9 cellular contexts compared by ENCODE assay signal in the genomic region with DNA sequence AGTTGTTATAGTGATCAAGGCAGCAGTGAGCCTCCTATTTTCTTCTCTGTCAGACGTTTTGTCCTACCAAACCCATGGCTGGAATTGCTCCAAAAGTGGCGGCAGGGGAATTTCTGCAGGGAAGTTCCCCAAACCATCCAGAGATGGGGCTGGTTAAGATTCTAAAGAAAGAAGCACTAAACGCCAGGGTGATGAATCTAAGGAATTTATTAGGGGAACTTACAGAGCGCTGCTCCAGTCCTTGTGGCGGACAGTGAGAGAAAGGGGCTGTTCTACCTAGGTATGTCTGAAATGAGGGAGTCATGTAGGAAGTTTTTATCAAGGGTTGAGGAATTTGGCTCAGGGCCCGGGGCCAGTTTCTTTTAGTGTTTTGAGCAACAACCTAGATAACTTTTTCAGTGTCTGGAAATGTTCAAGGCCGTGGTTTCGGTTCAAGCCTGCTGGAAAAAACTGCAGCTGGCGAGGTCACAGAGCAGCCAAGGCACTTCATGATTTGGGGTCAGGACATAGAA.
DNase-seq lines count a peak whose midpoint lies in the region; ATAC-seq and TF ChIP-seq lines count a peak whose summit lies in the region.
"Had no signal": no experiment of that assay in that cellular context is flagged by ENCODE, and none has a peak within 500 bp of the region (broad histone marks: within the 10 kb centered on the region; RNA-seq: fewer than 3 reads in every experiment).

No MANE protein-coding gene starts in this region.

- no peaks in the 10 kb centered on the region for H3K27me3 ChIP-seq in prostate gland (replicated peaks; ENCODE audit: insufficient read depth)
- H3K27me3 ChIP-seq: gastrocnemius medialis had no signal

- peaks cover 7% of the 10 kb centered on the region for H3K9me3 Mint-ChIP-seq in Calu3 (ENCODE audit: low read depth, unreplicated experiment)
- H3K9me3 Mint-ChIP-seq in activated naive CD4-positive, alpha-beta T cell treated with anti-CD3 and anti-CD28 coated beads, Interleukin-2, amount 50 U/mL, for 72 hours: peaks cover 5 to 13% of the 10 kb centered on the region in 2 donors

- H3K4me3 Mint-ChIP-seq in Calu3 (ENCODE audit: low read depth, unreplicated experiment): peak overlapping the region; percentile 59

- peak overlapping the region; percentile 89 for H3K27ac Mint-ChIP-seq in Calu3 (ENCODE audit: unreplicated experiment)
- H3K27ac Mint-ChIP-seq in activated naive CD4-positive, alpha-beta T cell treated with anti-CD3 and anti-CD28 coated beads, Interleukin-2, amount 50 U/mL, for 72 hours: no peak overlapping the region

- no peak for TF ChIP-seq POLR2A in prostate gland (IDR thresholded peaks at IDR 0.05)

- intact Hi-C loops in Calu3 (cut with micrococcal nuclease; ENCODE audit: unreplicated experiment): loop anchor here (2.0 to 10.0 kb wide), 7 partner anchors 22 to 376 kb away; no protein-coding TSS in a partner anchor
- intact Hi-C loops in Right ventricle myocardium inferior (cut with DNase I): loop anchor here (5.0 to 10.0 kb wide), 4 partner anchors 222 to 886 kb away; a partner anchor contains a TSS
- intact Hi-C loops in prostate gland (cut with DNase I): no loop called here

- peaks cover 5% of the 10 kb centered on the region for H3K36me3 Mint-ChIP-seq in Calu3 (ENCODE audit: insufficient read depth, unreplicated experiment)
- H3K36me3 Mint-ChIP-seq in activated naive CD4-positive, alpha-beta T cell treated with anti-CD3 and anti-CD28 coated beads, Interleukin-2, amount 50 U/mL, for 72 hours: peaks cover 5 to 17% of the 10 kb centered on the region in 2 donors

- no TSS peak for BruUV-seq in Calu3 (replicated peaks; lab: Mats Ljungman, UMichigan)

- CTCF ChIA-PET in Calu3 (lab: Charles Lee): no interaction called here

- 25% methylated on average over 9 of the region's 9 CpGs for WGBS in prostate gland

- H3K27ac ChIP-seq in prostate gland: peak overlapping the region in 1 of 2 donors; percentile 31
- H3K27ac ChIP-seq: gastrocnemius medialis had no signal

- H3K27me3 Mint-ChIP-seq in Calu3 (ENCODE audit: unreplicated experiment): no peaks in the 10 kb centered on the region

- H3K36me3 ChIP-seq in prostate gland: no peaks in the 10 kb centered on the region
- H3K36me3 ChIP-seq: gastrocnemius medialis had no signal

- H3K9me3 ChIP-seq in prostate gland: no peaks in the 10 kb centered on the region
- H3K9me3 ChIP-seq: gastrocnemius medialis had no signal

- H3K4me1 Mint-ChIP-seq in Calu3 (ENCODE audit: low read depth, unreplicated experiment): peaks cover 42% of the 10 kb centered on the region

- peak; percentile 97 for ATAC-seq in SK-N-SH treated with all-trans-retinoic acid at 6 μM for 48 hours
- ATAC-seq in Right ventricle myocardium inferior: peak; percentile 83
- no peak for ATAC-seq in activated naive CD4-positive, alpha-beta T cell treated with anti-CD3 and anti-CD28 coated beads, Interleukin-2, amount 50 U/mL, for 72 hours
- ATAC-seq: gastrocnemius medialis had no signal

- H3K4me1 ChIP-seq in prostate gland (replicated peaks): no peaks in the 10 kb centered on the region
- H3K4me1 ChIP-seq: gastrocnemius medialis had no signal

- H3K4me3 ChIP-seq in prostate gland: no peak overlapping the region

- TF ChIP-seq CTCF in Calu3 (IDR thresholded peaks at IDR 0.05; ENCODE audit: unreplicated experiment) (peak; percentile 20), prostate gland (IDR thresholded peaks at IDR 0.05) (no peak)

- peak; percentile 81 for DNase-seq in Calu3
- peak; percentile 85 for DNase-seq in Right ventricle myocardium inferior (ENCODE audit: missing footprints)
- peak; percentile 28 for DNase-seq in prostate gland (ENCODE audit: low spot score)
- DNase-seq in COLO829 (ENCODE audit: low spot score): no peak
- no peak for DNase-seq in DMS 273 treated with DMSO at 0.1 percent for 48 hours (lab: John Stamatoyannopoulos, UW)
- DNase-seq in DMS79 treated with DMSO at 0.1 percent for 48 hours (lab: John Stamatoyannopoulos, UW): no peak
- DNase-seq in activated naive CD4-positive, alpha-beta T cell treated with anti-CD3 and anti-CD28 coated beads, Interleukin-2, amount 50 U/mL, for 72 hours (ENCODE audit: low spot score in 2 of 2): no peak
- DNase-seq: gastrocnemius medialis had no signal

TF ChIP-seq in SK-N-SH treated with all-trans-retinoic acid at 6 μM for 48 hours, 23 proteins besides CTCF, POLR2A, EP300 and RAD21:
- TF ChIP-seq ZFP3 (CRISPR knock-in tag; IDR thresholded peaks at IDR 0.05): no peak
- TF ChIP-seq PPARA (CRISPR knock-in tag; IDR thresholded peaks at IDR 0.05; ENCODE audit: borderline replicate concordance): no peak
- TF ChIP-seq, protein P1, sequence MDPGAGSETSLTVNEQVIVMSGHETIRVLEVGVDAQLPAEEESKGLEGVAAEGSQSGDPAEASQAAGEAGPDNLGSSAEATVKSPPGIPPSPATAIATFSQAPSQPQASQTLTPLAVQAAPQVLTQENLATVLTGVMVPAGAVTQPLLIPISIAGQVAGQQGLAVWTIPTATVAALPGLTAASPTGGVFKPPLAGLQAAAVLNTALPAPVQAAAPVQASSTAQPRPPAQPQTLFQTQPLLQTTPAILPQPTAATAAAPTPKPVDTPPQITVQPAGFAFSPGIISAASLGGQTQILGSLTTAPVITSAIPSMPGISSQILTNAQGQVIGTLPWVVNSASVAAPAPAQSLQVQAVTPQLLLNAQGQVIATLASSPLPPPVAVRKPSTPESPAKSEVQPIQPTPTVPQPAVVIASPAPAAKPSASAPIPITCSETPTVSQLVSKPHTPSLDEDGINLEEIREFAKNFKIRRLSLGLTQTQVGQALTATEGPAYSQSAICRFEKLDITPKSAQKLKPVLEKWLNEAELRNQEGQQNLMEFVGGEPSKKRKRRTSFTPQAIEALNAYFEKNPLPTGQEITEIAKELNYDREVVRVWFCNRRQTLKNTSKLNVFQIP (CRISPR knock-in tag; IDR thresholded peaks at IDR 0.05; ENCODE audit: borderline replicate concordance, low read depth): no peak
- TF ChIP-seq, protein P2, sequence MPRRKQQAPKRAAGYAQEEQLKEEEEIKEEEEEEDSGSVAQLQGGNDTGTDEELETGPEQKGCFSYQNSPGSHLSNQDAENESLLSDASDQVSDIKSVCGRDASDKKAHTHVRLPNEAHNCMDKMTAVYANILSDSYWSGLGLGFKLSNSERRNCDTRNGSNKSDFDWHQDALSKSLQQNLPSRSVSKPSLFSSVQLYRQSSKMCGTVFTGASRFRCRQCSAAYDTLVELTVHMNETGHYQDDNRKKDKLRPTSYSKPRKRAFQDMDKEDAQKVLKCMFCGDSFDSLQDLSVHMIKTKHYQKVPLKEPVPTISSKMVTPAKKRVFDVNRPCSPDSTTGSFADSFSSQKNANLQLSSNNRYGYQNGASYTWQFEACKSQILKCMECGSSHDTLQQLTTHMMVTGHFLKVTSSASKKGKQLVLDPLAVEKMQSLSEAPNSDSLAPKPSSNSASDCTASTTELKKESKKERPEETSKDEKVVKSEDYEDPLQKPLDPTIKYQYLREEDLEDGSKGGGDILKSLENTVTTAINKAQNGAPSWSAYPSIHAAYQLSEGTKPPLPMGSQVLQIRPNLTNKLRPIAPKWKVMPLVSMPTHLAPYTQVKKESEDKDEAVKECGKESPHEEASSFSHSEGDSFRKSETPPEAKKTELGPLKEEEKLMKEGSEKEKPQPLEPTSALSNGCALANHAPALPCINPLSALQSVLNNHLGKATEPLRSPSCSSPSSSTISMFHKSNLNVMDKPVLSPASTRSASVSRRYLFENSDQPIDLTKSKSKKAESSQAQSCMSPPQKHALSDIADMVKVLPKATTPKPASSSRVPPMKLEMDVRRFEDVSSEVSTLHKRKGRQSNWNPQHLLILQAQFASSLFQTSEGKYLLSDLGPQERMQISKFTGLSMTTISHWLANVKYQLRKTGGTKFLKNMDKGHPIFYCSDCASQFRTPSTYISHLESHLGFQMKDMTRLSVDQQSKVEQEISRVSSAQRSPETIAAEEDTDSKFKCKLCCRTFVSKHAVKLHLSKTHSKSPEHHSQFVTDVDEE (CRISPR knock-in tag; IDR thresholded peaks at IDR 0.05): no peak
- no peak for TF ChIP-seq ZC3H10 (CRISPR knock-in tag; IDR thresholded peaks at IDR 0.05)
- TF ChIP-seq, protein P3, sequence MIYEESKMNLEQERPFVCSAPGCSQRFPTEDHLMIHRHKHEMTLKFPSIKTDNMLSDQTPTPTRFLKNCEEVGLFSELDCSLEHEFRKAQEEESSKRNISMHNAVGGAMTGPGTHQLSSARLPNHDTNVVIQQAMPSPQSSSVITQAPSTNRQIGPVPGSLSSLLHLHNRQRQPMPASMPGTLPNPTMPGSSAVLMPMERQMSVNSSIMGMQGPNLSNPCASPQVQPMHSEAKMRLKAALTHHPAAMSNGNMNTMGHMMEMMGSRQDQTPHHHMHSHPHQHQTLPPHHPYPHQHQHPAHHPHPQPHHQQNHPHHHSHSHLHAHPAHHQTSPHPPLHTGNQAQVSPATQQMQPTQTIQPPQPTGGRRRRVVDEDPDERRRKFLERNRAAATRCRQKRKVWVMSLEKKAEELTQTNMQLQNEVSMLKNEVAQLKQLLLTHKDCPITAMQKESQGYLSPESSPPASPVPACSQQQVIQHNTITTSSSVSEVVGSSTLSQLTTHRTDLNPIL (CRISPR knock-in tag; IDR thresholded peaks at IDR 0.05; ENCODE audit: low read depth): no peak
- no peak for TF ChIP-seq ZFP30 (CRISPR knock-in tag; IDR thresholded peaks at IDR 0.05)
- TF ChIP-seq ISL1 (CRISPR knock-in tag; IDR thresholded peaks at IDR 0.05): no peak
- TF ChIP-seq, protein P4, sequence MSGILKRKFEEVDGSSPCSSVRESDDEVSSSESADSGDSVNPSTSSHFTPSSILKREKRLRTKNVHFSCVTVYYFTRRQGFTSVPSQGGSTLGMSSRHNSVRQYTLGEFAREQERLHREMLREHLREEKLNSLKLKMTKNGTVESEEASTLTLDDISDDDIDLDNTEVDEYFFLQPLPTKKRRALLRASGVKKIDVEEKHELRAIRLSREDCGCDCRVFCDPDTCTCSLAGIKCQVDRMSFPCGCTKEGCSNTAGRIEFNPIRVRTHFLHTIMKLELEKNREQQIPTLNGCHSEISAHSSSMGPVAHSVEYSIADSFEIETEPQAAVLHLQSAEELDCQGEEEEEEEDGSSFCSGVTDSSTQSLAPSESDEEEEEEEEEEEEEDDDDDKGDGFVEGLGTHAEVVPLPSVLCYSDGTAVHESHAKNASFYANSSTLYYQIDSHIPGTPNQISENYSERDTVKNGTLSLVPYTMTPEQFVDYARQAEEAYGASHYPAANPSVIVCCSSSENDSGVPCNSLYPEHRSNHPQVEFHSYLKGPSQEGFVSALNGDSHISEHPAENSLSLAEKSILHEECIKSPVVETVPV (CRISPR knock-in tag; IDR thresholded peaks at IDR 0.05): no peak
- no peak for TF ChIP-seq CSDC2 (CRISPR knock-in tag; IDR thresholded peaks at IDR 0.05)
- TF ChIP-seq ZNF565 (CRISPR knock-in tag; conservative IDR thresholded peaks at IDR 0.05; ENCODE audit: low read depth): no peak
- no peak; the same call in 1 of the 2 replicates for TF ChIP-seq TOX (CRISPR knock-in tag; IDR thresholded peaks at IDR 0.05; ENCODE audit: borderline replicate concordance)
- no peak for TF ChIP-seq ZNF8 (CRISPR knock-in tag; IDR thresholded peaks at IDR 0.05)

Comparison
In these comparisons a context has a peak if more than half of its experiments do, and no peak if none do; other contexts are left out.
1. DNase-seq: peak in Calu3 (single experiment), Right ventricle myocardium inferior (single experiment) and prostate gland (single experiment); none in COLO829 (single experiment), DMS 273 treated with DMSO at 0.1 percent for 48 hours (single experiment), DMS79 treated with DMSO at 0.1 percent for 48 hours (single experiment) and activated naive CD4-positive, alpha-beta T cell treated with anti-CD3 and anti-CD28 coated beads, Interleukin-2, amount 50 U/mL, for 72 hours (0 of 2).
2. ATAC-seq: peak in SK-N-SH treated with all-trans-retinoic acid at 6 μM for 48 hours (single experiment) and Right ventricle myocardium inferior (single experiment); none in activated naive CD4-positive, alpha-beta T cell treated with anti-CD3 and anti-CD28 coated beads, Interleukin-2, amount 50 U/mL, for 72 hours (0 of 2).